9 cellular contexts compared by ENCODE assay signal in genomic region chr11:76654310-76654851, GRCh38. TPM values are rescaled to one million over a fixed set of nuclear protein-coding genes. Genes with fewer than 3 reads are reported as not detected.
DNase-seq lines count a peak whose midpoint lies in the region; ATAC-seq and TF ChIP-seq lines count a peak whose summit lies in the region.
"Had no signal": no experiment of that assay in that cellular context is flagged by ENCODE, and none has a peak within 500 bp of the region (broad histone marks: within the 10 kb centered on the region; RNA-seq: fewer than 3 reads in every experiment).

No MANE protein-coding gene starts in this region.

- DNase-seq in AG08395 (ENCODE audit: low spot score) (peak; percentile 64), adipocyte (ENCODE audit: low read depth) (no peak), Right ventricle myocardium superior (peak; percentile 67), osteoblast (ENCODE audit: insufficient read length, low spot score, missing footprints) (peak; percentile 92), GOT3 (lab: John Stamatoyannopoulos, UW) (no peak)
- no peak for DNase-seq in effector CD8-positive, alpha-beta T cell (lab: John Stamatoyannopoulos, UW)

- H4K20me1 ChIP-seq in osteoblast (ENCODE audit: insufficient read depth, low read length): peaks cover 9% of the 10 kb centered on the region

- peak overlapping the region; percentile 12 for H3K27ac ChIP-seq in osteoblast (ENCODE audit: low read depth, low read length)

- H3K27me3 ChIP-seq in adipocyte (replicated peaks; ENCODE audit: control insufficient read depth, insufficient read depth, low read length): no peaks in the 10 kb centered on the region
- peaks cover 3% of the 10 kb centered on the region for H3K27me3 ChIP-seq in osteoblast (ENCODE audit: insufficient read depth, low read length)

- H3K36me3 ChIP-seq in adipocyte (ENCODE audit: control insufficient read depth, insufficient read depth, low read length, severe bottlenecking): peaks cover 25% of the 10 kb centered on the region
- H3K36me3 ChIP-seq in osteoblast (ENCODE audit: insufficient read depth, low read length): peaks cover 21% of the 10 kb centered on the region

- intact Hi-C loops in Right ventricle myocardium superior (cut with DNase I): no loop called here

- TF ChIP-seq CTCF in osteoblast (IDR thresholded peaks at IDR 0.05; ENCODE audit: extremely low read depth, low read depth, low read length): no peak

- H3K9me3 ChIP-seq in adipocyte (ENCODE audit: control insufficient read depth, low read length) (no peaks in the 10 kb centered on the region), osteoblast (ENCODE audit: low read depth, low read length) (no peaks in the 10 kb centered on the region)

- H3K4me1 ChIP-seq in adipocyte (ENCODE audit: control insufficient read depth, insufficient read depth, low read length) (peaks cover 58% of the 10 kb centered on the region), osteoblast (ENCODE audit: insufficient read depth, low read length) (peaks cover 12% of the 10 kb centered on the region)

- H3K79me2 ChIP-seq in osteoblast (ENCODE audit: insufficient read depth, low read length): no peaks in the 10 kb centered on the region

- no peak overlapping the region for H3K4me2 ChIP-seq in osteoblast (ENCODE audit: insufficient read depth, low read length)

- peak overlapping the region; percentile 51 for H2AFZ ChIP-seq in osteoblast (ENCODE audit: low read length)

- H3K4me3 ChIP-seq in adipocyte (ENCODE audit: low read length) (peak overlapping the region; percentile 49), osteoblast (ENCODE audit: insufficient read depth, low read length) (no peak overlapping the region)
- H3K4me3 ChIP-seq: GM12878 had no signal

- ATAC-seq in Right ventricle myocardium superior (ENCODE audit: poor library complexity): peak; percentile 74
- no peak for ATAC-seq in HG02840 (IDR thresholded peaks at IDR 0.05; ENCODE audit: low FRiP score, unreplicated experiment)
- ATAC-seq in GM21423 (IDR thresholded peaks at IDR 0.05; ENCODE audit: unreplicated experiment): no peak
- ATAC-seq: GM12878 had no signal

- peak overlapping the region; percentile 79 for H3K9ac ChIP-seq in adipocyte (ENCODE audit: low read length)

RNA-seq across cellular contexts. Expression of gene LRRC32, which starts 16.2 kb away (rescaled TPM):
- total RNA-seq in Right ventricle myocardium superior (30.3 TPM), osteoblast (37.6 and 41.3 TPM in 2 replicates)

Comparison
In these comparisons a context has a peak if more than half of its experiments do, and no peak if none do; other contexts are left out.
1. DNase-seq: peak in AG08395 (single experiment), Right ventricle myocardium superior (single experiment) and osteoblast (single experiment); none in adipocyte (single experiment), GOT3 (single experiment) and effector CD8-positive, alpha-beta T cell (single experiment).